Comparison of ENCODE assay signal across 9 cellular contexts in genomic region chr22:30305519-30305905, GRCh38. TPM values are rescaled to one million over a fixed set of nuclear protein-coding genes. Genes with fewer than 3 reads are reported as not detected.
DNase-seq lines count a peak whose midpoint lies in the region; ATAC-seq, FAIRE-seq and TF ChIP-seq lines count a peak whose summit lies in the region.
"Had no signal": no experiment of that assay in that cellular context is flagged by ENCODE, and none has a peak within 500 bp of the region (broad histone marks: within the 10 kb centered on the region; RNA-seq: fewer than 3 reads in every experiment).

No MANE protein-coding gene starts in this region.

- peaks cover 100% of the 10 kb centered on the region for H3K4me1 Mint-ChIP-seq in activated B cell treated with CpG ODN at 0.5 μM for 24 hours

- H3K27me3 ChIP-seq in small intestine (ENCODE audit: control insufficient read depth in 2 of 2, insufficient read depth in 2 of 2, low read length in 2 of 2): no peaks in the 10 kb centered on the region

- H3K36me3 ChIP-seq in small intestine (ENCODE audit: control insufficient read depth in 2 of 2, insufficient read depth in 2 of 2, low read length in 2 of 2): no peaks in the 10 kb centered on the region

- no peaks in the 10 kb centered on the region for H3K9me3 ChIP-seq in small intestine (ENCODE audit: control insufficient read depth, low read depth)

- in situ Hi-C loops in GM13977 (cut with MboI; ENCODE audit: low pct_unique_long_range_greater_than_20kb, low sequenced_read_pairs, unreplicated experiment): no loop called here

- POLR2A ChIA-PET in activated B cell treated with CpG ODN at 0.5 μM for 24 hours (lab: Charles Lee): interaction anchor here (0.6 to 10.9 kb wide), 6 partner anchors 15 to 121 kb away, joined by 3 to 131 read pairs (median 28); partner anchors contain the start of genes CASTOR1, CCDC157, MTFP1 and SF3A1

- H3K27ac Mint-ChIP-seq in activated B cell treated with CpG ODN at 0.5 μM for 24 hours: peak overlapping the region; percentile 81

- TF ChIP-seq CTCF in GM13977 (IDR thresholded peaks at IDR 0.05; ENCODE audit: extremely low read depth, insufficient read depth, missing control alignments) (no peak), activated B cell treated with CpG ODN at 0.5 μM for 24 hours (IDR thresholded peaks at IDR 0.05) (no peak), fibroblast of pulmonary artery (IDR thresholded peaks at IDR 0.05; ENCODE audit: low read length, missing control alignments) (no peak)

- no peaks in the 10 kb centered on the region for H3K9me3 Mint-ChIP-seq in activated B cell treated with CpG ODN at 0.5 μM for 24 hours

- H3K36me3 Mint-ChIP-seq in activated B cell treated with CpG ODN at 0.5 μM for 24 hours (ENCODE audit: low read depth): peaks cover 10% of the 10 kb centered on the region

- intact Hi-C loops in activated B cell treated with CpG ODN at 0.5 μM for 24 hours (cut with micrococcal nuclease): loop anchor here (1.0 kb wide), 2 partner anchors 8 to 51 kb away; partner anchors contain the start of gene SF3A1

- WGBS in small intestine, 3 donors: 9 to 28% (median 14%) methylated on average over 4 of the region's 4 CpGs

- no peaks in the 10 kb centered on the region for H3K27me3 Mint-ChIP-seq in activated B cell treated with CpG ODN at 0.5 μM for 24 hours

- ATAC-seq in HG03175 (IDR thresholded peaks at IDR 0.05; ENCODE audit: unreplicated experiment) (peak; percentile 37), activated B cell treated with CpG ODN at 0.5 μM for 24 hours (ENCODE audit: low read depth) (peak; percentile 61)

- no peak for FAIRE-seq in small intestine (lab: Jason Lieb, UNC)

- H3K4me3 ChIP-seq in fibroblast of pulmonary artery (replicated peaks; ENCODE audit: low read depth, low read length): no peak overlapping the region
- H3K4me3 ChIP-seq in small intestine (ENCODE audit: low read depth in 1 of 2, low read length in 2 of 2): peak overlapping the region in 1 of 2 donors; percentile 18

- peak overlapping the region; percentile 65 to 75 for H3K27ac ChIP-seq in small intestine (ENCODE audit: low read depth in 1 of 2, low read length in 1 of 2)

- H3K4me1 ChIP-seq in small intestine (ENCODE audit: control insufficient read depth in 2 of 2, insufficient read depth in 1 of 2, low read depth in 1 of 2, low read length in 1 of 2): peaks cover 0 to 20% of the 10 kb centered on the region in 2 donors

- H3K4me3 Mint-ChIP-seq in activated B cell treated with CpG ODN at 0.5 μM for 24 hours: peak overlapping the region; percentile 21

- CTCF ChIA-PET in activated B cell treated with CpG ODN at 0.5 μM for 24 hours (lab: Charles Lee): interaction anchor here (1.0 to 8.1 kb wide), 2 partner anchors 17 to 42 kb away, joined by 3 to 83 read pairs; partner anchors contain the start of gene CASTOR1

- DNase-seq in GM13977 (ENCODE audit: low spot score) (peak; percentile 63), activated B cell treated with CpG ODN at 0.5 μM for 24 hours (no peak), fibroblast of pulmonary artery (ENCODE audit: low read depth) (peak; percentile 55), small intestine (peak; percentile 66), iPS-NIHi11 (ENCODE audit: low spot score) (no peak), NCI-H510A treated with DMSO at 0.1 percent for 48 hours (lab: John Stamatoyannopoulos, UW) (no peak), hepatic stellate cell (ENCODE audit: low spot score) (no peak)

RNA-seq across cellular contexts. Expression of gene CASTOR1, which starts 16.2 kb away (rescaled TPM):
- 2.4 and 3.5 TPM in 2 replicates for total RNA-seq in activated B cell treated with CpG ODN at 0.5 μM for 24 hours
- 1 to 10 TPM; 2.0 to 7.0 (median 2.2) TPM for polyA plus RNA-seq in small intestine

RNA-seq across cellular contexts. Expression of gene TBC1D10A, which starts 21.2 kb away (rescaled TPM):
- 20.1 and 20.4 TPM in 2 replicates for total RNA-seq in activated B cell treated with CpG ODN at 0.5 μM for 24 hours
- polyA plus RNA-seq in small intestine: 10 to 100 TPM in 2 of 3 donors, 1 to 10 TPM in 1; 8.5 to 16.3 (median 13.5) TPM

RNA-seq across cellular contexts. Expression of gene OSM, which starts 38.9 kb away (rescaled TPM):
- total RNA-seq in activated B cell treated with CpG ODN at 0.5 μM for 24 hours: 1.0 and 1.7 TPM in 2 replicates
- polyA plus RNA-seq in small intestine: under 1 TPM in 1 of 3 donors, not detected in 2; 0.55 TPM
- total RNA-seq: RPMI7951 had no signal

RNA-seq across cellular contexts. Expression of gene SF3A1, which starts 51.2 kb away (rescaled TPM):
- 263 and 269 TPM in 2 replicates for total RNA-seq in activated B cell treated with CpG ODN at 0.5 μM for 24 hours
- 10 to 100 TPM; 17.6 to 28.2 (median 26.2) TPM for polyA plus RNA-seq in small intestine

RNA-seq across cellular contexts. Expression of gene CCDC157, which starts 51.3 kb away (rescaled TPM):
- 1.8 and 2.9 TPM in 2 replicates for total RNA-seq in activated B cell treated with CpG ODN at 0.5 μM for 24 hours
- polyA plus RNA-seq in small intestine: 1 to 10 TPM; 1.5 to 5.9 (median 2.2) TPM

Comparison
In these comparisons a context has a peak if more than half of its experiments do, and no peak if none do; other contexts are left out.
1. DNase-seq: peak in GM13977 (single experiment), fibroblast of pulmonary artery (single experiment) and small intestine (single experiment); none in activated B cell treated with CpG ODN at 0.5 μM for 24 hours (single experiment), iPS-NIHi11 (single experiment), NCI-H510A treated with DMSO at 0.1 percent for 48 hours (single experiment) and hepatic stellate cell (single experiment).